Comparison of ENCODE assay signal across 31 cellular contexts in genomic region chr3:188575501-188575900, GRCh38.
DNase-seq lines count a peak whose midpoint lies in the region; ATAC-seq and TF ChIP-seq lines count a peak whose summit lies in the region.
"Had no signal": no experiment of that assay in that cellular context is flagged by ENCODE, and none has a peak within 500 bp of the region (broad histone marks: within the 10 kb centered on the region; RNA-seq: fewer than 3 reads in every experiment).

No MANE protein-coding gene starts in this region.

- no peak for TF ChIP-seq EP300 in gastroesophageal sphincter (IDR thresholded peaks at IDR 0.05)
- no peak for TF ChIP-seq EP300 in sigmoid colon (IDR thresholded peaks at IDR 0.05)

- no peak for TF ChIP-seq POLR2A in gastroesophageal sphincter (IDR thresholded peaks at IDR 0.05)
- TF ChIP-seq POLR2A in sigmoid colon (IDR thresholded peaks at IDR 0.05) = no peak

- H3K4me3 ChIP-seq in DOHH2 (ENCODE audit: low read length) = no peak overlapping the region
- no peak overlapping the region for H3K4me3 ChIP-seq in SK-N-MC
- no peak overlapping the region for H3K4me3 ChIP-seq in gastroesophageal sphincter
- no peak overlapping the region for H3K4me3 ChIP-seq in sigmoid colon
- H3K4me3 ChIP-seq: A549, GM12878, HAP-1, MG63 had no signal

- H3K4me1 ChIP-seq in DOHH2 (ENCODE audit: control insufficient read depth, low read length) (peaks cover 77% of the 10 kb centered on the region), gastroesophageal sphincter (peaks cover 32 to 92% (median 36%) of the 10 kb centered on the region in 3 donors), sigmoid colon (peaks cover 0 to 81% (median 62%) of the 10 kb centered on the region in 4 donors)
- H3K4me1 ChIP-seq: A549, Caco-2, HAP-1 had no signal

- no peak overlapping the region for H3K9ac ChIP-seq in SK-N-MC (ENCODE audit: insufficient read length)

- H3K27ac ChIP-seq in DOHH2 (ENCODE audit: low read depth, low read length) = 0 out of 2 replicates have a peak overlapping the region, but pooled peaks have one; percentile 46
- H3K27ac ChIP-seq in SK-N-MC = peak overlapping the region; percentile 71
- H3K27ac ChIP-seq in gastroesophageal sphincter = peak overlapping the region; percentile 31 to 66 (median 50)
- H3K27ac ChIP-seq in sigmoid colon = peak overlapping the region; percentile 5 to 85 (median 44)
- H3K27ac ChIP-seq: A549, C4-2B, RWPE1 had no signal

- peak overlapping the region; percentile 58; the same call in 1 of the 2 replicates for H3K4me2 ChIP-seq in DOHH2 (ENCODE audit: low read length)
- H3K4me2 ChIP-seq: A549 had no signal

- DNase-seq in SK-N-MC (ENCODE audit: low read depth, low spot score) = no peak
- DNase-seq in sigmoid colon = no peak
- DNase-seq in activated CD4-positive, alpha-beta T cell treated with anti-CD3 and anti-CD28 coated beads for 1 hour = no peak
- DNase-seq in medulla oblongata (ENCODE audit: extremely low spot score) = no peak
- DNase-seq: AML-193; Caco-2; CD8-positive, alpha-beta T cell; EL; GDM1; GOT3; HFFc6; IMR-90; KG1; MG63; NCI-H1105 treated with DMSO at 0.1 percent for 48 hours; NCI-H146; NCI-H2029; NCI-H2171; NCI-H226; NCI-H510A; NCI-H774; SHP77 had no signal

- H4K20me1 ChIP-seq in DOHH2 (ENCODE audit: control insufficient read depth, insufficient read depth, low read depth, low read length) = no peaks in the 10 kb centered on the region

- H3K27me3 ChIP-seq in DOHH2 (ENCODE audit: control insufficient read depth, low read length) (no peaks in the 10 kb centered on the region), gastroesophageal sphincter (no peaks in the 10 kb centered on the region), sigmoid colon (no peaks in the 10 kb centered on the region)
- H3K27me3 ChIP-seq: MG63 had no signal

- intact Hi-C loops in sigmoid colon (cut with DNase I) = loop anchor here (10.0 kb wide), 1 partner anchor 521 kb away; no protein-coding TSS in a partner anchor

- no peaks in the 10 kb centered on the region for H3K9me2 ChIP-seq in DOHH2 (replicated peaks; ENCODE audit: control insufficient read depth, low read length)

- H3K9me3 ChIP-seq in DOHH2 (ENCODE audit: control insufficient read depth, insufficient read depth, low read length) (no peaks in the 10 kb centered on the region), SK-N-MC (ENCODE audit: low read depth, low read length) (no peaks in the 10 kb centered on the region), gastroesophageal sphincter (no peaks in the 10 kb centered on the region), sigmoid colon (no peaks in the 10 kb centered on the region)
- H3K9me3 ChIP-seq: A549, Caco-2, HAP-1, MG63 had no signal

- H3K36me3 ChIP-seq in DOHH2 (ENCODE audit: control insufficient read depth, low read length) (peaks cover 38% of the 10 kb centered on the region), SK-N-MC (ENCODE audit: insufficient read depth, low read length) (no peaks in the 10 kb centered on the region), gastroesophageal sphincter (no peaks in the 10 kb centered on the region), sigmoid colon (no peaks in the 10 kb centered on the region)
- H3K36me3 ChIP-seq: HAP-1, MG63 had no signal

- peaks cover 8% of the 10 kb centered on the region for H3K79me2 ChIP-seq in DOHH2 (ENCODE audit: control insufficient read depth, low read length)

- TF ChIP-seq CTCF in DOHH2 (IDR thresholded peaks at IDR 0.05; ENCODE audit: low read depth, low read length, poor library complexity, severe bottlenecking) (no peak), gastroesophageal sphincter (IDR thresholded peaks at IDR 0.05) (no peak), sigmoid colon (IDR thresholded peaks at IDR 0.05) (no peak)

- no peak for ATAC-seq in gastroesophageal sphincter
- no peak for ATAC-seq in HG03460 (IDR thresholded peaks at IDR 0.05; ENCODE audit: unreplicated experiment)
- ATAC-seq: A549; CD8-positive, alpha-beta T cell; GM12878; Panc1 had no signal

- 78 to 89% methylated on average over 6 of the region's 6 CpGs for WGBS in gastroesophageal sphincter (ENCODE audit: low coverage in 1 of 2), 2 donors
- WGBS in sigmoid colon, 2 donors = 91 to 96% methylated on average over 6 of the region's 6 CpGs

- H3F3A ChIP-seq in DOHH2 (ENCODE audit: control insufficient read depth, insufficient read depth) = peaks cover 15% of the 10 kb centered on the region
